In the genomic region with DNA sequence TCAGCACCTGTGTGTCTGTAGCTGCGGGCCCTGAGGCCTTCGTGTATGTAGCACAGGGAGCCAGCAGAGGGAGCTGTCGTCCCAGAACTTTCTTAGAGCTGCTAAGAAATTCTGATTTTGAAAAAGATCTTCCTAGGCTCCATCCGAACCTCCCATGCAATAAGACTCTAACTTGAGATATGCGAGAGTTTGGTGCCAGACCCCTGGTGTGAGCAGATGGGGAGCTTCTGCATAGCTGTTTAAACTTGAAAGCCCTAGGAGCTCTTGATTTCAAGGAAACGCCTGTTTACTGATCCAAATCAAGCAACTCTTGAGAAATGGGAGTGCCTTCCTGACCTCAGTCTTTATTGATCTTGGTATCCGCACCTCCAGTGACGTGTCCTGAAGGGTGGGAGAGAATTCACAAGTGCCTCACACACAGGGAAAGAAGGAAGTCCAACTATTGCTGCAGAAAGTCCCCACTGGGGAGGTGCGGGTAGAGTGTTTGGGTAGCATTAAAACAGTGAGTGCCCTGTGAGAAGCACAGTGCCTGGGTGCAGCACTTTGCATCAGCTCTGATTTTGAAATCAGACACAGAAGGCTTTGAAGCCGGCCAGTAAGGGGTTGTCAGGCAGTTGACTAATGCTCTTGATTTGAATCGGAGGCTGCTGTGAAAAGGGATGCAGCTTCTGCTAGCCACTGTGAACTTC, we compare ENCODE assay signal across 8 cellular contexts.
DNase-seq lines count a peak whose midpoint lies in the region; ATAC-seq and TF ChIP-seq lines count a peak whose summit lies in the region.

No MANE protein-coding gene starts in this region.

- H3K9me3 ChIP-seq in CD4-positive, alpha-beta memory T cell (ENCODE audit: control insufficient read depth in 1 of 2, low read length in 2 of 2), result no peaks in the 10 kb centered on the region
- H3K9me3 ChIP-seq in OCI-LY1 (ENCODE audit: low read length) (no peaks in the 10 kb centered on the region), mucosa of descending colon (no peaks in the 10 kb centered on the region)

- TF ChIP-seq CTCF in HL-60 (IDR thresholded peaks at IDR 0.05; ENCODE audit: insufficient read depth, low read length), result peak; percentile 86
- TF ChIP-seq CTCF in OCI-LY1 (IDR thresholded peaks at IDR 0.05; ENCODE audit: low read length), result peak; percentile 100
- TF ChIP-seq CTCF in epithelial cell of esophagus (IDR thresholded peaks at IDR 0.05; ENCODE audit: insufficient read depth, low read depth, low read length, missing control alignments), result peak; percentile 93
- TF ChIP-seq CTCF in mucosa of descending colon (IDR thresholded peaks at IDR 0.05), result peak; percentile 86

- peaks cover 13 to 20% (median 16%) of the 10 kb centered on the region in 4 donors for H3K4me1 Mint-ChIP-seq in CD4-positive, alpha-beta memory T cell

- no peaks in the 10 kb centered on the region for H3K79me2 ChIP-seq in OCI-LY1 (ENCODE audit: insufficient read depth, low read length)

- peak overlapping the region in 4 of 7 donors; percentile 9 to 78 (median 56) for H3K27ac Mint-ChIP-seq in CD4-positive, alpha-beta memory T cell

- no peaks in the 10 kb centered on the region for H3K9me2 ChIP-seq in OCI-LY1 (ENCODE audit: low read depth, low read length)

- H3K36me3 ChIP-seq in CD4-positive, alpha-beta memory T cell (ENCODE audit: insufficient read depth, low read length), result no peaks in the 10 kb centered on the region
- H3K36me3 ChIP-seq in OCI-LY1 (ENCODE audit: insufficient read depth, low read length) (no peaks in the 10 kb centered on the region), mucosa of descending colon (ENCODE audit: low read depth) (no peaks in the 10 kb centered on the region)

- H3K4me3 ChIP-seq in CD4-positive, alpha-beta memory T cell (ENCODE audit: low read length in 2 of 2), result peak overlapping the region in 1 of 2 donors; percentile 32
- no peak overlapping the region for H3K4me3 ChIP-seq in HL-60 (replicated peaks; ENCODE audit: insufficient read depth, low read length)
- no peak overlapping the region for H3K4me3 ChIP-seq in OCI-LY1 (ENCODE audit: low read depth, low read length, poor library complexity, severe bottlenecking)
- H3K4me3 ChIP-seq in epithelial cell of esophagus (ENCODE audit: low read length), result no peak overlapping the region
- H3K4me3 ChIP-seq in mucosa of descending colon, result peak overlapping the region; percentile 2

- H3K4me3 Mint-ChIP-seq in CD4-positive, alpha-beta memory T cell, result peak overlapping the region; percentile 30 to 79 (median 63)

- H3K36me3 Mint-ChIP-seq in CD4-positive, alpha-beta memory T cell, result no peaks in the 10 kb centered on the region

- ATAC-seq in GM19455 (IDR thresholded peaks at IDR 0.05; ENCODE audit: unreplicated experiment) (peak; percentile 51), mucosa of descending colon (peak; percentile 93)

- no peak overlapping the region for H2AFZ ChIP-seq in OCI-LY1 (ENCODE audit: low read length)

- no peaks in the 10 kb centered on the region for H3F3A ChIP-seq in OCI-LY1 (ENCODE audit: insufficient read depth, low read length)

- H3K4me1 ChIP-seq in CD4-positive, alpha-beta memory T cell (ENCODE audit: insufficient read depth, low read length), result peaks cover 17% of the 10 kb centered on the region
- H3K4me1 ChIP-seq in OCI-LY1 (ENCODE audit: insufficient read depth, low read length, severe bottlenecking) (no peaks in the 10 kb centered on the region), mucosa of descending colon (ENCODE audit: low read depth) (peaks cover 25% of the 10 kb centered on the region)

- H3K9ac ChIP-seq in OCI-LY1 (ENCODE audit: low read length), result no peak overlapping the region

- no peaks in the 10 kb centered on the region for H3K27me3 Mint-ChIP-seq in CD4-positive, alpha-beta memory T cell

- CTCF ChIA-PET in CD4-positive, alpha-beta memory T cell (lab: Charles Lee; ENCODE audit: partially characterized antibody), result interaction anchor here (0.6 to 5.7 kb wide), 48 partner anchors 9 to 743 kb away, joined by 3 to 136 read pairs (median 5); partner anchors contain the start of gene STRIP2

- H3K27me3 ChIP-seq in CD4-positive, alpha-beta memory T cell (ENCODE audit: insufficient read depth, low read length), result no peaks in the 10 kb centered on the region
- no peaks in the 10 kb centered on the region for H3K27me3 ChIP-seq in HL-60 (ENCODE audit: insufficient read depth, poor library complexity, severe bottlenecking)
- no peaks in the 10 kb centered on the region for H3K27me3 ChIP-seq in OCI-LY1 (ENCODE audit: insufficient read depth, low read length)

- H3K27ac ChIP-seq in CD4-positive, alpha-beta memory T cell (ENCODE audit: low read depth, low read length), result peak overlapping the region; percentile 0
- H3K27ac ChIP-seq in HL-60 (replicated peaks) (no peak overlapping the region), OCI-LY1 (ENCODE audit: low read depth, low read length, poor library complexity, severe bottlenecking) (no peak overlapping the region)

- POLR2A ChIA-PET in CD4-positive, alpha-beta memory T cell (lab: Charles Lee; ENCODE audit: partially characterized antibody), result interaction anchor here (1.0 to 1.5 kb wide), 2 partner anchors 143 to 647 kb away, joined by 3 read pairs; partner anchors contain the start of gene AHCYL2

- no peak overlapping the region for H3K4me2 ChIP-seq in OCI-LY1 (ENCODE audit: low read length)

- no peaks in the 10 kb centered on the region for H3K9me3 Mint-ChIP-seq in CD4-positive, alpha-beta memory T cell

- intact Hi-C loops in CD4-positive, alpha-beta memory T cell (cut with micrococcal nuclease), result loop anchor here (1.0 to 2.0 kb wide), 5 partner anchors 104 to 642 kb away; no protein-coding TSS in a partner anchor
- intact Hi-C loops in mucosa of descending colon (cut with DNase I, micrococcal nuclease), result loop anchor here in 1 of 2 donors (5.0 kb wide), 1 partner anchor 104 kb away; no protein-coding TSS in a partner anchor

- H4K20me1 ChIP-seq in OCI-LY1 (ENCODE audit: insufficient read depth, low read length), result no peaks in the 10 kb centered on the region

- peak; percentile 61 to 68 (median 68) for DNase-seq in CD4-positive, alpha-beta memory T cell
- DNase-seq in HL-60 (ENCODE audit: low read depth in 1 of 2, low spot score in 1 of 2) (peak in 1 of 2 experiments; percentile 71), epithelial cell of esophagus (ENCODE audit: low read depth) (peak; percentile 82), mucosa of descending colon (peak; percentile 71 to 91 (median 84))
- DNase-seq in activated CD8-positive, alpha-beta memory T cell treated with anti-CD3 and anti-CD28 coated beads, Interleukin-2, amount 50 U/mL, for 48 hours, result peak; percentile 85
- peak; percentile 56 to 71 for DNase-seq in stimulated activated CD8-positive, alpha-beta memory T cell treated with anti-CD3 and anti-CD28 coated beads, Interleukin-2, amount 100 ng/mL, for 48 hours (ENCODE audit: low read depth in 2 of 2)
